ENCODE assay signal across 1 cellular context in genomic region chr9:73093016-73093739, GRCh38.
TF ChIP-seq lines count a peak whose summit lies in the region.

No MANE protein-coding gene starts in this region.

TF ChIP-seq in K562, 482 proteins besides CTCF, POLR2A, EP300 and RAD21 (continued from another document):
- TF ChIP-seq C11orf30 (IDR thresholded peaks at IDR 0.05; ENCODE audit: low read depth) (peak; percentile 44; the same call in 1 of the 2 replicates), PRPF4 (IDR thresholded peaks at IDR 0.05; ENCODE audit: insufficient read depth, low read depth, low read length, poor library complexity, severe bottlenecking) (no peak), CCAR2 (IDR thresholded peaks at IDR 0.05; ENCODE audit: low read depth, low read length) (no peak), CREM (IDR thresholded peaks at IDR 0.05; ENCODE audit: low read depth) (peak; percentile 42; the same call in 1 of the 2 replicates), THAP12 (CRISPR knock-in tag; IDR thresholded peaks at IDR 0.05) (no peak), ZNF316 (IDR thresholded peaks at IDR 0.05) (peak; percentile 66; the same call in 1 of the 2 replicates)
